In genomic region chr2:42105330-42106256, GRCh38 we compare ENCODE assay signal across 1 cellular context.
TF ChIP-seq lines count a peak whose summit lies in the region.

No MANE protein-coding gene starts in this region.

TF ChIP-seq in HepG2, 621 proteins besides CTCF, POLR2A, EP300 and RAD21 (continued from another document and continues in another):
- peak; percentile 90; the same call in 1 of the 2 replicates for TF ChIP-seq HOMEZ (CRISPR knock-in tag; IDR thresholded peaks at IDR 0.05; ENCODE audit: low read depth)
- TF ChIP-seq ZFX (CRISPR knock-in tag; IDR thresholded peaks at IDR 0.05; ENCODE audit: low read depth): peak; percentile 38; the same call in 1 of the 2 replicates
- no peak for TF ChIP-seq DZIP1 (CRISPR knock-in tag; IDR thresholded peaks at IDR 0.05)
- TF ChIP-seq ZNF101 (CRISPR knock-in tag; IDR thresholded peaks at IDR 0.05; ENCODE audit: borderline replicate concordance, low read depth): no peak
- TF ChIP-seq U2AF2 (IDR thresholded peaks at IDR 0.05; ENCODE audit: low read depth, low read length): no peak
- no peak; the same call in 1 of the 2 replicates for TF ChIP-seq NFYC (CRISPR knock-in tag; IDR thresholded peaks at IDR 0.05)
- no peak for TF ChIP-seq ZNF383 (CRISPR knock-in tag; IDR thresholded peaks at IDR 0.05; ENCODE audit: borderline replicate concordance)
- TF ChIP-seq ZNF367 (CRISPR knock-in tag; IDR thresholded peaks at IDR 0.05; ENCODE audit: borderline replicate concordance): no peak
- peak; percentile 65; the same call in 1 of the 2 replicates for TF ChIP-seq NR2F2 (IDR thresholded peaks at IDR 0.05; ENCODE audit: borderline replicate concordance, low read depth)
- TF ChIP-seq HCFC1 (IDR thresholded peaks at IDR 0.05; ENCODE audit: low read depth, low read length): no peak
- no peak for TF ChIP-seq MTF1 (CRISPR knock-in tag; IDR thresholded peaks at IDR 0.05)
- 0 out of 2 replicates have a peak, but pooled peaks have one; percentile 25 for TF ChIP-seq ZKSCAN5 (CRISPR knock-in tag; IDR thresholded peaks at IDR 0.05)
- peak; percentile 22; the same call in 1 of the 2 replicates for TF ChIP-seq ZNF569 (CRISPR knock-in tag; IDR thresholded peaks at IDR 0.05; ENCODE audit: borderline replicate concordance)
- TF ChIP-seq RARA (CRISPR knock-in tag; IDR thresholded peaks at IDR 0.05): peak; percentile 91
- TF ChIP-seq ZNF547 (CRISPR knock-in tag; IDR thresholded peaks at IDR 0.05): peak; percentile 62
- 0 out of 2 replicates have a peak, but pooled peaks have one; percentile 41 for TF ChIP-seq ZNF318 (CRISPR knock-in tag; IDR thresholded peaks at IDR 0.05)
- TF ChIP-seq TCF7L2 (IDR thresholded peaks at IDR 0.05; ENCODE audit: low read depth, low read length): no peak
- peak; percentile 71; the same call in 1 of the 2 replicates for TF ChIP-seq ZNF503 (CRISPR knock-in tag; IDR thresholded peaks at IDR 0.05)
- no peak for TF ChIP-seq ZFP62 (CRISPR knock-in tag; IDR thresholded peaks at IDR 0.05)
- no peak for TF ChIP-seq ZNF382 (CRISPR knock-in tag; IDR thresholded peaks at IDR 0.05; ENCODE audit: borderline replicate concordance)
- peak; percentile 88 for TF ChIP-seq KAT7 (CRISPR knock-in tag; IDR thresholded peaks at IDR 0.05; ENCODE audit: borderline replicate concordance)
- no peak for TF ChIP-seq ZNF564 (CRISPR knock-in tag; IDR thresholded peaks at IDR 0.05)
- TF ChIP-seq ZNF816 (CRISPR knock-in tag; IDR thresholded peaks at IDR 0.05; ENCODE audit: borderline replicate concordance): no peak
- TF ChIP-seq, protein P1, sequence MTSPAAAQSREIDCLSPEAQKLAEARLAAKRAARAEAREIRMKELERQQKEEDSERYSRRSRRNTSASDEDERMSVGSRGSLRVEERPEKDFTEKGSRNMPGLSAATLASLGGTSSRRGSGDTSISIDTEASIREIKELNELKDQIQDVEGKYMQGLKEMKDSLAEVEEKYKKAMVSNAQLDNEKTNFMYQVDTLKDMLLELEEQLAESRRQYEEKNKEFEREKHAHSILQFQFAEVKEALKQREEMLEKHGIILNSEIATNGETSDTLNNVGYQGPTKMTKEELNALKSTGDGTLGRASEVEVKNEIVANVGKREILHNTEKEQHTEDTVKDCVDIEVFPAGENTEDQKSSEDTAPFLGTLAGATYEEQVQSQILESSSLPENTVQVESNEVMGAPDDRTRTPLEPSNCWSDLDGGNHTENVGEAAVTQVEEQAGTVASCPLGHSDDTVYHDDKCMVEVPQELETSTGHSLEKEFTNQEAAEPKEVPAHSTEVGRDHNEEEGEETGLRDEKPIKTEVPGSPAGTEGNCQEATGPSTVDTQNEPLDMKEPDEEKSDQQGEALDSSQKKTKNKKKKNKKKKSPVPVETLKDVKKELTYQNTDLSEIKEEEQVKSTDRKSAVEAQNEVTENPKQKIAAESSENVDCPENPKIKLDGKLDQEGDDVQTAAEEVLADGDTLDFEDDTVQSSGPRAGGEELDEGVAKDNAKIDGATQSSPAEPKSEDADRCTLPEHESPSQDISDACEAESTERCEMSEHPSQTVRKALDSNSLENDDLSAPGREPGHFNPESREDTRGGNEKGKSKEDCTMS (CRISPR knock-in tag; conservative IDR thresholded peaks at IDR 0.05): peak; percentile 58; the same call in 1 of the 2 replicates
- TF ChIP-seq BHLHE40 (IDR thresholded peaks at IDR 0.05; ENCODE audit: low read length): no peak
- TF ChIP-seq ZNF879 (CRISPR knock-in tag; IDR thresholded peaks at IDR 0.05): no peak; the same call in 1 of the 2 replicates
- TF ChIP-seq HNRNPL (IDR thresholded peaks at IDR 0.05; ENCODE audit: low read depth, low read length): no peak
- TF ChIP-seq, protein P2, sequence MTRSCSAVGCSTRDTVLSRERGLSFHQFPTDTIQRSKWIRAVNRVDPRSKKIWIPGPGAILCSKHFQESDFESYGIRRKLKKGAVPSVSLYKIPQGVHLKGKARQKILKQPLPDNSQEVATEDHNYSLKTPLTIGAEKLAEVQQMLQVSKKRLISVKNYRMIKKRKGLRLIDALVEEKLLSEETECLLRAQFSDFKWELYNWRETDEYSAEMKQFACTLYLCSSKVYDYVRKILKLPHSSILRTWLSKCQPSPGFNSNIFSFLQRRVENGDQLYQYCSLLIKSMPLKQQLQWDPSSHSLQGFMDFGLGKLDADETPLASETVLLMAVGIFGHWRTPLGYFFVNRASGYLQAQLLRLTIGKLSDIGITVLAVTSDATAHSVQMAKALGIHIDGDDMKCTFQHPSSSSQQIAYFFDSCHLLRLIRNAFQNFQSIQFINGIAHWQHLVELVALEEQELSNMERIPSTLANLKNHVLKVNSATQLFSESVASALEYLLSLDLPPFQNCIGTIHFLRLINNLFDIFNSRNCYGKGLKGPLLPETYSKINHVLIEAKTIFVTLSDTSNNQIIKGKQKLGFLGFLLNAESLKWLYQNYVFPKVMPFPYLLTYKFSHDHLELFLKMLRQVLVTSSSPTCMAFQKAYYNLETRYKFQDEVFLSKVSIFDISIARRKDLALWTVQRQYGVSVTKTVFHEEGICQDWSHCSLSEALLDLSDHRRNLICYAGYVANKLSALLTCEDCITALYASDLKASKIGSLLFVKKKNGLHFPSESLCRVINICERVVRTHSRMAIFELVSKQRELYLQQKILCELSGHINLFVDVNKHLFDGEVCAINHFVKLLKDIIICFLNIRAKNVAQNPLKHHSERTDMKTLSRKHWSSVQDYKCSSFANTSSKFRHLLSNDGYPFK (CRISPR knock-in tag; IDR thresholded peaks at IDR 0.05; ENCODE audit: borderline replicate concordance): peak; percentile 56; the same call in 1 of the 2 replicates
- TF ChIP-seq, protein P3, sequence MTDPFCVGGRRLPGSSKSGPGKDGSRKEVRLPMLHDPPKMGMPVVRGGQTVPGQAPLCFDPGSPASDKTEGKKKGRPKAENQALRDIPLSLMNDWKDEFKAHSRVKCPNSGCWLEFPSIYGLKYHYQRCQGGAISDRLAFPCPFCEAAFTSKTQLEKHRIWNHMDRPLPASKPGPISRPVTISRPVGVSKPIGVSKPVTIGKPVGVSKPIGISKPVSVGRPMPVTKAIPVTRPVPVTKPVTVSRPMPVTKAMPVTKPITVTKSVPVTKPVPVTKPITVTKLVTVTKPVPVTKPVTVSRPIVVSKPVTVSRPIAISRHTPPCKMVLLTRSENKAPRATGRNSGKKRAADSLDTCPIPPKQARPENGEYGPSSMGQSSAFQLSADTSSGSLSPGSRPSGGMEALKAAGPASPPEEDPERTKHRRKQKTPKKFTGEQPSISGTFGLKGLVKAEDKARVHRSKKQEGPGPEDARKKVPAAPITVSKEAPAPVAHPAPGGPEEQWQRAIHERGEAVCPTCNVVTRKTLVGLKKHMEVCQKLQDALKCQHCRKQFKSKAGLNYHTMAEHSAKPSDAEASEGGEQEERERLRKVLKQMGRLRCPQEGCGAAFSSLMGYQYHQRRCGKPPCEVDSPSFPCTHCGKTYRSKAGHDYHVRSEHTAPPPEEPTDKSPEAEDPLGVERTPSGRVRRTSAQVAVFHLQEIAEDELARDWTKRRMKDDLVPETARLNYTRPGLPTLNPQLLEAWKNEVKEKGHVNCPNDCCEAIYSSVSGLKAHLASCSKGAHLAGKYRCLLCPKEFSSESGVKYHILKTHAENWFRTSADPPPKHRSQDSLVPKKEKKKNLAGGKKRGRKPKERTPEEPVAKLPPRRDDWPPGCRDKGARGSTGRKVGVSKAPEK (CRISPR knock-in tag; IDR thresholded peaks at IDR 0.05; ENCODE audit: borderline replicate concordance): 0 out of 2 replicates have a peak, but pooled peaks have one; percentile 16
- peak; percentile 79; the same call in 1 of the 2 replicates for TF ChIP-seq HNF4G (IDR thresholded peaks at IDR 0.05; ENCODE audit: borderline replicate concordance, low read depth, low read length)
- TF ChIP-seq HNF4G (CRISPR knock-in tag; IDR thresholded peaks at IDR 0.05; ENCODE audit: borderline replicate concordance, low read depth): peak; percentile 70; the same call in 1 of the 2 replicates
- 0 out of 2 replicates have a peak, but pooled peaks have one; percentile 30 for TF ChIP-seq MTA1 (CRISPR knock-in tag; IDR thresholded peaks at IDR 0.05; ENCODE audit: borderline replicate concordance)
- peak; percentile 76; the same call in 1 of the 2 replicates for TF ChIP-seq RFXANK (CRISPR knock-in tag; IDR thresholded peaks at IDR 0.05)
- TF ChIP-seq NCOA1 (CRISPR knock-in tag; IDR thresholded peaks at IDR 0.05): no peak
